24 cellular contexts compared by ENCODE assay signal in the genomic region with DNA sequence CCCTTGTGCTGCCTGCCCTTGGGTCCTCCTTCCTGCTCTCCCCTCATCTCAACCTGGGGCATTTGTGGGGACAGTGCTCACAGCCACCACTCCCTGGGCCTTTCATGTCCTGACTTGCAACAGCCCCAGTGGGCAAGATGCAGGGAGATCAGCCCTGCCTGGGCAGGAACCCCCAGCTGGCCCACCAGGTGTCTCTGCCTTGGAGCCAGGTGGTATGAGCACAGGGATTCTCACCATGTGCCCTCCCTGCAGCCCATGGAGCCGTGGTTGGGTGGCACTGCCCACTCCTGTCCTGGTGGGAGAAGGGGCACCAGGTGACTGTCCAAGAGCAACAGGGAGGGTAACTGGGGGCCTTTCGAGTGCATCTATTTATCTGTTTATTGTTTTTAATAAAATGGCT.
DNase-seq lines count a peak whose midpoint lies in the region; ATAC-seq and TF ChIP-seq lines count a peak whose summit lies in the region.
"Had no signal": no experiment of that assay in that cellular context is flagged by ENCODE, and none has a peak within 500 bp of the region (broad histone marks: within the 10 kb centered on the region; RNA-seq: fewer than 3 reads in every experiment).

No MANE protein-coding gene starts in this region.

- H3K9ac ChIP-seq in NT2/D1 (ENCODE audit: insufficient read length, low read depth) (peak overlapping the region; percentile 61), iPS-20b (ENCODE audit: low read depth, low read length) (0 out of 2 replicates have a peak overlapping the region, but pooled peaks have one; percentile 18)
- H3K9ac ChIP-seq: GM23248, KMS-11 had no signal

- no peaks in the 10 kb centered on the region for H4K20me1 ChIP-seq in osteoblast (ENCODE audit: insufficient read depth, low read length)

- DNase-seq in NCI-H345 (lab: John Stamatoyannopoulos, UW) (peak; percentile 27), NCI-H345 treated with DMSO at 0.1 percent for 48 hours (lab: John Stamatoyannopoulos, UW; ENCODE audit: unreplicated experiment) (no peak), NT2/D1 (ENCODE audit: low read depth, low spot score) (no peak), osteoblast (ENCODE audit: insufficient read length, low spot score, missing footprints) (peak; percentile 29), H4 (ENCODE audit: low spot score) (no peak)
- DNase-seq: BE2C, DMS153, DND-41, MM.1S, NCI-H1048, NCI-H1694, NCI-H2029 treated with DMSO at 0.1 percent for 48 hours, NCI-H446, NCI-H524 treated with DMSO at 0.1 percent for 48 hours, NCI-H774, PC-3 had no signal

- peaks cover 4% of the 10 kb centered on the region for H3K36me3 ChIP-seq in NT2/D1 (ENCODE audit: insufficient read depth, insufficient read length, low read length)
- no peaks in the 10 kb centered on the region for H3K36me3 ChIP-seq in iPS-20b (ENCODE audit: insufficient read depth, low read depth, low read length)
- H3K36me3 ChIP-seq in osteoblast (ENCODE audit: insufficient read depth, low read length), result no peaks in the 10 kb centered on the region
- H3K36me3 ChIP-seq: BE2C, SJSA1 had no signal

- H2AFZ ChIP-seq in osteoblast (ENCODE audit: low read length), result no peak overlapping the region
- H2AFZ ChIP-seq: GM23248 had no signal

- H3K27me3 ChIP-seq in NT2/D1 (ENCODE audit: insufficient read depth, insufficient read length), result peaks cover 2% of the 10 kb centered on the region
- no peaks in the 10 kb centered on the region for H3K27me3 ChIP-seq in iPS-20b (ENCODE audit: insufficient read depth, low read length)
- no peaks in the 10 kb centered on the region for H3K27me3 ChIP-seq in osteoblast (ENCODE audit: insufficient read depth, low read length)
- H3K27me3 ChIP-seq: BE2C, SJSA1 had no signal

- peaks cover 12% of the 10 kb centered on the region for H3K4me1 ChIP-seq in NT2/D1 (ENCODE audit: insufficient read depth, insufficient read length)
- peaks cover 26% of the 10 kb centered on the region for H3K4me1 ChIP-seq in iPS-20b (ENCODE audit: insufficient read depth, low read length)
- H3K4me1 ChIP-seq in osteoblast (ENCODE audit: insufficient read depth, low read length), result no peaks in the 10 kb centered on the region
- H3K4me1 ChIP-seq: BE2C, SJSA1 had no signal

- no peak overlapping the region for H3K27ac ChIP-seq in iPS-20b (ENCODE audit: low read length)
- H3K27ac ChIP-seq in osteoblast (ENCODE audit: low read depth, low read length), result no peak overlapping the region
- H3K27ac ChIP-seq: 22Rv1, GM23248, KMS-11, SJSA1 had no signal

- H3K4me3 ChIP-seq in NT2/D1 (ENCODE audit: insufficient read length, low read depth), result no peak overlapping the region
- no peak overlapping the region for H3K4me3 ChIP-seq in iPS-20b (ENCODE audit: low read length)
- no peak overlapping the region for H3K4me3 ChIP-seq in osteoblast (ENCODE audit: insufficient read depth, low read length)
- H3K4me3 ChIP-seq: GM23248, SJSA1 had no signal

- ATAC-seq in HG03025 (IDR thresholded peaks at IDR 0.05; ENCODE audit: low FRiP score, unreplicated experiment), result no peak
- ATAC-seq in GM19463 (IDR thresholded peaks at IDR 0.05; ENCODE audit: unreplicated experiment), result no peak
- ATAC-seq: PC-3, Right ventricle myocardium inferior had no signal

- no peak for TF ChIP-seq CTCF in osteoblast (IDR thresholded peaks at IDR 0.05; ENCODE audit: extremely low read depth, low read depth, low read length)

- H3K9me3 ChIP-seq in NT2/D1 (ENCODE audit: insufficient read depth, low read length) (peaks cover 31% of the 10 kb centered on the region), iPS-20b (ENCODE audit: insufficient read depth, low read depth, low read length) (peaks cover 5% of the 10 kb centered on the region; the same call in 1 of the 2 replicates), osteoblast (ENCODE audit: low read depth, low read length) (peaks cover 2% of the 10 kb centered on the region)
- H3K9me3 ChIP-seq: BE2C, SJSA1 had no signal

- H3K4me2 ChIP-seq in osteoblast (ENCODE audit: insufficient read depth, low read length), result no peak overlapping the region
- H3K4me2 ChIP-seq: KMS-11 had no signal

- no peaks in the 10 kb centered on the region for H3K79me2 ChIP-seq in osteoblast (ENCODE audit: insufficient read depth, low read length)

Comparison
In these comparisons a context has a peak if more than half of its experiments do, and no peak if none do; other contexts are left out.
1. DNase-seq: peak in NCI-H345 (single experiment) and osteoblast (single experiment); none in NCI-H345 treated with DMSO at 0.1 percent for 48 hours (single experiment), NT2/D1 (single experiment) and H4 (single experiment).